In genomic region chr9:120868339-120868675, GRCh38 we compare ENCODE assay signal across 8 cellular contexts. TPM values are rescaled to one million over a fixed set of nuclear protein-coding genes. Genes with fewer than 3 reads are reported as not detected.
DNase-seq lines count a peak whose midpoint lies in the region; ATAC-seq and TF ChIP-seq lines count a peak whose summit lies in the region.

No MANE protein-coding gene starts in this region.

- peak; percentile 2 for TF ChIP-seq CTCF in AG09319 (IDR thresholded peaks at IDR 0.05; ENCODE audit: low read depth, low read length)
- peak in 1 of 3 donors; percentile 16 for TF ChIP-seq CTCF in breast epithelium (IDR thresholded peaks at IDR 0.05)

- H3K27ac ChIP-seq in HUES6 (ENCODE audit: low read depth, low read length) (no peak overlapping the region), breast epithelium (peak overlapping the region; percentile 88 to 93), muscle layer of duodenum (ENCODE audit: low read length) (peak overlapping the region; percentile 46)

- H3K4me1 ChIP-seq in HUES6 (ENCODE audit: control insufficient read depth, insufficient read depth, low read length) (peaks cover 22% of the 10 kb centered on the region), breast epithelium (no peaks in the 10 kb centered on the region), muscle layer of duodenum (ENCODE audit: control insufficient read depth in 1 of 2, insufficient read depth in 2 of 2, low read length in 2 of 2) (peaks cover 4% of the 10 kb centered on the region in 2 donors)

- H3K36me3 ChIP-seq in HUES6 (ENCODE audit: control insufficient read depth, insufficient read depth, low read length): peaks cover 19% of the 10 kb centered on the region
- no peaks in the 10 kb centered on the region for H3K36me3 ChIP-seq in breast epithelium
- peaks cover 12 to 38% of the 10 kb centered on the region in 2 donors for H3K36me3 ChIP-seq in muscle layer of duodenum (ENCODE audit: control insufficient read depth in 1 of 2, insufficient read depth in 2 of 2, low read length in 2 of 2)

- intact Hi-C loops in breast epithelium (cut with DNase I; ENCODE audit: low total_unique reads): loop anchor here (2.0 kb wide), 1 partner anchor 60 kb away; no protein-coding TSS in a partner anchor

- no peak for ATAC-seq in HG03108 (IDR thresholded peaks at IDR 0.05; ENCODE audit: unreplicated experiment)
- ATAC-seq in HG03175 (IDR thresholded peaks at IDR 0.05; ENCODE audit: unreplicated experiment): no peak

- H3K4me3 ChIP-seq in HUES6 (ENCODE audit: low read depth, low read length) (peak overlapping the region; percentile 34), breast epithelium (peak overlapping the region; percentile 50 to 83 (median 66)), muscle layer of duodenum (ENCODE audit: low read depth in 1 of 2, low read length in 2 of 2) (peak overlapping the region; percentile 43 to 63)

- H3K27me3 ChIP-seq in HUES6 (ENCODE audit: control insufficient read depth, insufficient read depth, low read length) (no peaks in the 10 kb centered on the region), breast epithelium (no peaks in the 10 kb centered on the region), muscle layer of duodenum (ENCODE audit: low read depth, low read length) (no peaks in the 10 kb centered on the region)

- peak; percentile 38 for DNase-seq in AG09319 (ENCODE audit: extremely low read depth, low read depth)
- no peak for DNase-seq in breast epithelium (ENCODE audit: low spot score in 2 of 2)
- DNase-seq in NK-92 (lab: John Stamatoyannopoulos, UW; ENCODE audit: unreplicated experiment): no peak
- DNase-seq in HuH-7.5 (ENCODE audit: low spot score): no peak

- no peak overlapping the region for H3K9ac ChIP-seq in HUES6 (ENCODE audit: low read length)

- H3K9me3 ChIP-seq in HUES6 (ENCODE audit: control insufficient read depth, insufficient read depth, low read depth, low read length): no peaks in the 10 kb centered on the region
- no peaks in the 10 kb centered on the region for H3K9me3 ChIP-seq in breast epithelium
- no peaks in the 10 kb centered on the region for H3K9me3 ChIP-seq in muscle layer of duodenum (ENCODE audit: control insufficient read depth in 1 of 2, low read length in 2 of 2)

- no peak for TF ChIP-seq POLR2A in breast epithelium (IDR thresholded peaks at IDR 0.05)

RNA-seq across cellular contexts. Expression of gene PHF19, which starts 8.7 kb away (rescaled TPM):
- total RNA-seq in breast epithelium: 10 to 100 TPM; 16.5 to 33.1 (median 19.0) TPM

RNA-seq across cellular contexts. Expression of gene PSMD5, which starts 25.6 kb away (rescaled TPM):
- 10 to 100 TPM; 48.3 to 54.1 (median 50.3) TPM for total RNA-seq in breast epithelium

RNA-seq across cellular contexts. Expression of gene TRAF1, which starts 58.3 kb away (rescaled TPM):
- 1 to 10 TPM; 4.9 to 8.6 (median 7.3) TPM for total RNA-seq in breast epithelium
